In the genomic region with DNA sequence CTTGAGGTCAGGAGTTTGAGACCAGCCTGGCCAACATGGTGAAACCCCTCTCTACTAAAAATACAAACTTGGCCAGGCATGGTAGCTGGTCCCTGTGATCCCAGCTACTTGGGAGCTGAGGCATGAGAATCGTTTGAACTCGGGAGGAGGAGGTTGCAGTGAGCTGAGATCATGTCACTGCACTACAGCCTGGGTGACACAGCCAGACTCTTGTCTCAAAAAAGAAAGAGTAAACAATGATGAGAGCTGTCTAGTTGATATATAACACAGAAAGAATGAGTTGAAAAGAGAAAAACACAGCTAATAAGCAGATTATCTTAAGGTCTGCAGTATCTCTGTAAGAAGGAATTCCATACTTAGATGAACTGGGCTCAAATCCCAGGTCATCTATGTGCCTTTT, we compare ENCODE assay signal across 20 cellular contexts. TPM values are rescaled to one million over a fixed set of nuclear protein-coding genes. Genes with fewer than 3 reads are reported as not detected.
DNase-seq lines count a peak whose midpoint lies in the region; ATAC-seq and TF ChIP-seq lines count a peak whose summit lies in the region.
"Had no signal": no experiment of that assay in that cellular context is flagged by ENCODE, and none has a peak within 500 bp of the region (broad histone marks: within the 10 kb centered on the region; RNA-seq: fewer than 3 reads in every experiment).

No MANE protein-coding gene starts in this region.

- no peak for TF ChIP-seq RAD21 in SK-N-SH (IDR thresholded peaks at IDR 0.05; ENCODE audit: low read length)

- ATAC-seq in SK-N-SH treated with all-trans-retinoic acid at 6 μM for 48 hours (no peak), left lung (peak; percentile 25), GM21576 (IDR thresholded peaks at IDR 0.05; ENCODE audit: unreplicated experiment) (no peak), HG03439 (IDR thresholded peaks at IDR 0.05; ENCODE audit: unreplicated experiment) (no peak), HG03520 (IDR thresholded peaks at IDR 0.05; ENCODE audit: unreplicated experiment) (no peak)

- CTCF ChIA-PET in SK-N-SH (lab: Yijun Ruan, JAX): interaction anchor here (0.6 to 1.0 kb wide), 2 partner anchors 79 to 261 kb away, joined by 3 read pairs; no protein-coding TSS in a partner anchor

- TF ChIP-seq CTCF in SK-N-SH (IDR thresholded peaks at IDR 0.05) (no peak), left lung (IDR thresholded peaks at IDR 0.05) (no peak), osteoblast (IDR thresholded peaks at IDR 0.05; ENCODE audit: extremely low read depth, low read depth, low read length) (no peak)

- no peaks in the 10 kb centered on the region for H3K9me3 ChIP-seq in SK-N-SH
- H3K9me3 ChIP-seq in left lung: no peaks in the 10 kb centered on the region
- no peaks in the 10 kb centered on the region for H3K9me3 ChIP-seq in osteoblast (ENCODE audit: low read depth, low read length)
- H3K9me3 ChIP-seq: BE2C, Peyer's patch, SJSA1 had no signal

- no peak for TF ChIP-seq EP300 in SK-N-SH (IDR thresholded peaks at IDR 0.05; ENCODE audit: borderline replicate concordance in 1 of 2, low read depth in 1 of 2, low read length in 1 of 2)

- H3K4me3 ChIP-seq in SK-N-SH (ENCODE audit: low read depth in 2 of 2, low read length in 1 of 2) (no peak overlapping the region), left lung (no peak overlapping the region), osteoblast (ENCODE audit: insufficient read depth, low read length) (no peak overlapping the region)
- H3K4me3 ChIP-seq: Peyer's patch, SJSA1 had no signal

- H3K9ac ChIP-seq in SK-N-SH: no peak overlapping the region

- no peak overlapping the region for H2AFZ ChIP-seq in SK-N-SH (ENCODE audit: low read depth)
- H2AFZ ChIP-seq in osteoblast (ENCODE audit: low read length): peak overlapping the region; percentile 4

- H3K4me2 ChIP-seq in SK-N-SH (no peak overlapping the region), osteoblast (ENCODE audit: insufficient read depth, low read length) (no peak overlapping the region)

- H4K20me1 ChIP-seq in SK-N-SH (ENCODE audit: insufficient read depth) (no peaks in the 10 kb centered on the region), osteoblast (ENCODE audit: insufficient read depth, low read length) (no peaks in the 10 kb centered on the region)

- intact Hi-C loops in left lung (cut with DNase I): loop anchor here (10.0 kb wide), 2 partner anchors 256 to 566 kb away; no protein-coding TSS in a partner anchor

- H3F3A ChIP-seq in SK-N-SH (replicated peaks; ENCODE audit: insufficient read depth): peaks cover 4% of the 10 kb centered on the region

- H3K27ac ChIP-seq in SK-N-SH (ENCODE audit: low read depth in 2 of 2, low read length in 1 of 2) (no peak overlapping the region), left lung (no peak overlapping the region), osteoblast (ENCODE audit: low read depth, low read length) (no peak overlapping the region)
- H3K27ac ChIP-seq: 22Rv1, Peyer's patch, SJSA1 had no signal

- H3K27me3 ChIP-seq in SK-N-SH (ENCODE audit: insufficient read depth): no peaks in the 10 kb centered on the region
- no peaks in the 10 kb centered on the region for H3K27me3 ChIP-seq in left lung
- H3K27me3 ChIP-seq in osteoblast (ENCODE audit: insufficient read depth, low read length): no peaks in the 10 kb centered on the region
- H3K27me3 ChIP-seq: Peyer's patch, SJSA1 had no signal

- H3K36me3 ChIP-seq in SK-N-SH (replicated peaks in 1 of 2; ENCODE audit: control insufficient read depth in 1 of 2, insufficient read depth in 2 of 2, low read length in 1 of 2) (no peaks in the 10 kb centered on the region), left lung (no peaks in the 10 kb centered on the region), osteoblast (ENCODE audit: insufficient read depth, low read length) (no peaks in the 10 kb centered on the region)
- H3K36me3 ChIP-seq: BE2C, Peyer's patch, SJSA1 had no signal

- DNase-seq in SK-N-SH: no peak
- peak; percentile 51 for DNase-seq in NCI-H82 (lab: John Stamatoyannopoulos, UW)
- no peak for DNase-seq in left lung
- no peak for DNase-seq in osteoblast (ENCODE audit: insufficient read length, low spot score, missing footprints)
- DNase-seq: BE2C; CD4-positive, CD25-positive, alpha-beta regulatory T cell; COR-L47; H9; KBM-7; NCI-H1105; NCI-H2081; NCI-H446 treated with DMSO at 0.1 percent for 48 hours; NK-92 treated with Interleukin-12 subunit alpha and Interleukin-12 subunit beta, amount 100 ng/mL, for 24 hours; Peyer's patch had no signal

- peaks cover 0 to 8% of the 10 kb centered on the region in 2 experiments; a peak in 1 of 4 replicates for H3K4me1 ChIP-seq in SK-N-SH (ENCODE audit: control insufficient read depth in 1 of 2, insufficient read depth in 2 of 2, low read depth in 1 of 2, low read length in 1 of 2)
- H3K4me1 ChIP-seq in left lung: no peaks in the 10 kb centered on the region
- peaks cover 14% of the 10 kb centered on the region for H3K4me1 ChIP-seq in osteoblast (ENCODE audit: insufficient read depth, low read length)
- H3K4me1 ChIP-seq: BE2C, Peyer's patch had no signal

- H3K79me2 ChIP-seq in SK-N-SH (ENCODE audit: insufficient read depth) (no peaks in the 10 kb centered on the region), osteoblast (ENCODE audit: insufficient read depth, low read length) (no peaks in the 10 kb centered on the region)

- 77% methylated on average over 2 of the region's 2 CpGs for WGBS in SK-N-SH (ENCODE audit: low lambda C conversion rate)

- POLR2A ChIA-PET in SK-N-SH (lab: Yijun Ruan, JAX): no interaction called here

- H3K9me2 ChIP-seq in SK-N-SH: no peaks in the 10 kb centered on the region

TF ChIP-seq in SK-N-SH treated with all-trans-retinoic acid at 6 μM for 48 hours, 23 proteins besides CTCF, POLR2A, EP300 and RAD21:
- TF ChIP-seq ISL1 (CRISPR knock-in tag; IDR thresholded peaks at IDR 0.05) (0 out of 2 replicates have a peak, but pooled peaks have one; percentile 22), ZNF565 (CRISPR knock-in tag; conservative IDR thresholded peaks at IDR 0.05; ENCODE audit: low read depth) (no peak)

TF ChIP-seq in SK-N-SH, 30 proteins besides CTCF, POLR2A, EP300 and RAD21:
- no peak for TF ChIP-seq USF2 (IDR thresholded peaks at IDR 0.05; ENCODE audit: borderline replicate concordance, low read depth, low read length)
- no peak for TF ChIP-seq JUND (IDR thresholded peaks at IDR 0.05)
- TF ChIP-seq SMC3 (IDR thresholded peaks at IDR 0.05; ENCODE audit: low read depth, low read length): no peak
- no peak for TF ChIP-seq TEAD4 (IDR thresholded peaks at IDR 0.05; ENCODE audit: borderline replicate concordance, insufficient read depth)
- TF ChIP-seq ZBTB33 (IDR thresholded peaks at IDR 0.05; ENCODE audit: borderline replicate concordance, low read depth): no peak
- TF ChIP-seq ELF1 (IDR thresholded peaks at IDR 0.05): no peak
- TF ChIP-seq NFIC (IDR thresholded peaks at IDR 0.05; ENCODE audit: borderline replicate concordance): no peak
- no peak for TF ChIP-seq POLR2AphosphoS5 (IDR thresholded peaks at IDR 0.05; ENCODE audit: low read depth, low read length)
- TF ChIP-seq MXI1 (IDR thresholded peaks at IDR 0.05; ENCODE audit: low read depth, low read length): no peak
- no peak for TF ChIP-seq CHD2 (IDR thresholded peaks at IDR 0.05; ENCODE audit: low read length, partially characterized antibody)

RNA-seq across cellular contexts. Expression of gene STRAP, which starts 31.1 kb away (rescaled TPM):
- polyA plus RNA-seq in SK-N-SH (2012; rRNA removed): 85.6 and 108 TPM in 2 replicates
- 113 and 145 TPM in 2 replicates for polyA plus RNA-seq in SK-N-SH (2012; cell fraction: cytosol; rRNA removed)
- 27.7 and 44.7 TPM in 2 replicates for polyA plus RNA-seq in SK-N-SH (2012; cell fraction: nucleus; rRNA removed)
- total RNA-seq in left lung (100 to 1,000 TPM in 1 of 2 donors, 10 to 100 TPM in 1; 84.2 to 101 TPM), osteoblast (67.8 and 69.5 TPM in 2 replicates)
